ENCODE assay signal across 2 cellular contexts in genomic region chr1:204868340-204868700, GRCh38.
TF ChIP-seq lines count a peak whose summit lies in the region.

No MANE protein-coding gene starts in this region.

TF ChIP-seq in GM23338, 12 proteins besides CTCF, POLR2A, EP300 and RAD21:
- TF ChIP-seq ZNF114 (CRISPR knock-in tag; IDR thresholded peaks at IDR 0.05) (no peak), NANOG (IDR thresholded peaks at IDR 0.05; ENCODE audit: borderline replicate concordance) (no peak), POLR2AphosphoS5 (IDR thresholded peaks at IDR 0.05; ENCODE audit: low read depth) (no peak), JUNB (IDR thresholded peaks at IDR 0.05; ENCODE audit: unreplicated experiment) (no peak), ETS1 (IDR thresholded peaks at IDR 0.05) (no peak), EZH2 (IDR thresholded peaks at IDR 0.05; ENCODE audit: low read depth, unreplicated experiment) (no peak), STAT1 (IDR thresholded peaks at IDR 0.05; ENCODE audit: unreplicated experiment) (no peak), REST (IDR thresholded peaks at IDR 0.05; ENCODE audit: unreplicated experiment) (no peak), CREB1 (CRISPR knock-in tag; IDR thresholded peaks at IDR 0.05; ENCODE audit: low read depth) (no peak), ZNF331 (CRISPR knock-in tag; IDR thresholded peaks at IDR 0.05; ENCODE audit: low read depth) (no peak), EZH2phosphoT487 (IDR thresholded peaks at IDR 0.05; ENCODE audit: unreplicated experiment) (no peak)
- TF ChIP-seq, protein P1, sequence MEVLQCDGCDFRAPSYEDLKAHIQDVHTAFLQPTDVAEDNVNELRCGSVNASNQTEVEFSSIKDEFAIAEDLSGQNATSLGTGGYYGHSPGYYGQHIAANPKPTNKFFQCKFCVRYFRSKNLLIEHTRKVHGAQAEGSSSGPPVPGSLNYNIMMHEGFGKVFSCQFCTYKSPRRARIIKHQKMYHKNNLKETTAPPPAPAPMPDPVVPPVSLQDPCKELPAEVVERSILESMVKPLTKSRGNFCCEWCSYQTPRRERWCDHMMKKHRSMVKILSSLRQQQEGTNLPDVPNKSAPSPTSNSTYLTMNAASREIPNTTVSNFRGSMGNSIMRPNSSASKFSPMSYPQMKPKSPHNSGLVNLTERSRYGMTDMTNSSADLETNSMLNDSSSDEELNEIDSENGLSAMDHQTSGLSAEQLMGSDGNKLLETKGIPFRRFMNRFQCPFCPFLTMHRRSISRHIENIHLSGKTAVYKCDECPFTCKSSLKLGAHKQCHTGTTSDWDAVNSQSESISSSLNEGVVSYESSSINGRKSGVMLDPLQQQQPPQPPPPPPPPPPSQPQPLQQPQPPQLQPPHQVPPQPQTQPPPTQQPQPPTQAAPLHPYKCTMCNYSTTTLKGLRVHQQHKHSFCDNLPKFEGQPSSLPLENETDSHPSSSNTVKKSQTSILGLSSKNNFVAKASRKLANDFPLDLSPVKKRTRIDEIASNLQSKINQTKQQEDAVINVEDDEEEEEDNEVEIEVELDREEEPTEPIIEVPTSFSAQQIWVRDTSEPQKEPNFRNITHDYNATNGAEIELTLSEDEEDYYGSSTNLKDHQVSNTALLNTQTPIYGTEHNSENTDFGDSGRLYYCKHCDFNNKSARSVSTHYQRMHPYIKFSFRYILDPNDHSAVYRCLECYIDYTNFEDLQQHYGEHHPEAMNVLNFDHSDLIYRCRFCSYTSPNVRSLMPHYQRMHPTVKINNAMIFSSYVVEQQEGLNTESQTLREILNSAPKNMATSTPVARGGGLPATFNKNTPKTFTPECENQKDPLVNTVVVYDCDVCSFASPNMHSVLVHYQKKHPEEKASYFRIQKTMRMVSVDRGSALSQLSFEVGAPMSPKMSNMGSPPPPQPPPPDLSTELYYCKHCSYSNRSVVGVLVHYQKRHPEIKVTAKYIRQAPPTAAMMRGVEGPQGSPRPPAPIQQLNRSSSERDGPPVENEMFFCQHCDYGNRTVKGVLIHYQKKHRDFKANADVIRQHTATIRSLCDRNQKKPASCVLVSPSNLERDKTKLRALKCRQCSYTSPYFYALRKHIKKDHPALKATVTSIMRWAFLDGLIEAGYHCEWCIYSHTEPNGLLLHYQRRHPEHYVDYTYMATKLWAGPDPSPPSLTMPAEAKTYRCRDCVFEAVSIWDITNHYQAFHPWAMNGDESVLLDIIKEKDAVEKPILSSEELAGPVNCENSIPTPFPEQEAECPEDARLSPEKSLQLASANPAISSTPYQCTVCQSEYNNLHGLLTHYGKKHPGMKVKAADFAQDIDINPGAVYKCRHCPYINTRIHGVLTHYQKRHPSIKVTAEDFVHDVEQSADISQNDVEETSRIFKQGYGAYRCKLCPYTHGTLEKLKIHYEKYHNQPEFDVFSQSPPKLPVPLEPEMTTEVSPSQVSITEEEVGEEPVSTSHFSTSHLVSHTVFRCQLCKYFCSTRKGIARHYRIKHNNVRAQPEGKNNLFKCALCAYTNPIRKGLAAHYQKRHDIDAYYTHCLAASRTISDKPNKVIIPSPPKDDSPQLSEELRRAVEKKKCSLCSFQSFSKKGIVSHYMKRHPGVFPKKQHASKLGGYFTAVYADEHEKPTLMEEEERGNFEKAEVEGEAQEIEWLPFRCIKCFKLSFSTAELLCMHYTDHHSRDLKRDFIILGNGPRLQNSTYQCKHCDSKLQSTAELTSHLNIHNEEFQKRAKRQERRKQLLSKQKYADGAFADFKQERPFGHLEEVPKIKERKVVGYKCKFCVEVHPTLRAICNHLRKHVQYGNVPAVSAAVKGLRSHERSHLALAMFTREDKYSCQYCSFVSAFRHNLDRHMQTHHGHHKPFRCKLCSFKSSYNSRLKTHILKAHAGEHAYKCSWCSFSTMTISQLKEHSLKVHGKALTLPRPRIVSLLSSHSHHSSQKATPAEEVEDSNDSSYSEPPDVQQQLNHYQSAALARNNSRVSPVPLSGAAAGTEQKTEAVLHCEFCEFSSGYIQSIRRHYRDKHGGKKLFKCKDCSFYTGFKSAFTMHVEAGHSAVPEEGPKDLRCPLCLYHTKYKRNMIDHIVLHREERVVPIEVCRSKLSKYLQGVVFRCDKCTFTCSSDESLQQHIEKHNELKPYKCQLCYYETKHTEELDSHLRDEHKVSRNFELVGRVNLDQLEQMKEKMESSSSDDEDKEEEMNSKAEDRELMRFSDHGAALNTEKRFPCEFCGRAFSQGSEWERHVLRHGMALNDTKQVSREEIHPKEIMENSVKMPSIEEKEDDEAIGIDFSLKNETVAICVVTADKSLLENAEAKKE (CRISPR knock-in tag; IDR thresholded peaks at IDR 0.05) = no peak
TF ChIP-seq in GM23338: peak in this region for 0.

TF ChIP-seq in H1, 55 proteins besides CTCF, POLR2A, EP300 and RAD21:
- no peak for TF ChIP-seq CEBPB (IDR thresholded peaks at IDR 0.05; ENCODE audit: low read depth, low read length)
- TF ChIP-seq HDAC6 (IDR thresholded peaks at IDR 0.05; ENCODE audit: low read depth, low read length) = no peak
- no peak for TF ChIP-seq SRF (IDR thresholded peaks at IDR 0.05; ENCODE audit: low read depth, low read length)
- TF ChIP-seq SIN3A (conservative IDR thresholded peaks at IDR 0.05 in 1 of 2, IDR thresholded peaks at IDR 0.05 in 1 of 2; ENCODE audit: low read depth in 1 of 2, low read length in 2 of 2) = no peak
- no peak for TF ChIP-seq YY1 (IDR thresholded peaks at IDR 0.05; ENCODE audit: low read depth, low read length)
- TF ChIP-seq CHD2 (IDR thresholded peaks at IDR 0.05; ENCODE audit: low read length) = no peak
- no peak for TF ChIP-seq FOSL1 (IDR thresholded peaks at IDR 0.05; ENCODE audit: insufficient read depth, low read depth, low read length)
